22 cellular contexts compared by ENCODE assay signal in the genomic region with DNA sequence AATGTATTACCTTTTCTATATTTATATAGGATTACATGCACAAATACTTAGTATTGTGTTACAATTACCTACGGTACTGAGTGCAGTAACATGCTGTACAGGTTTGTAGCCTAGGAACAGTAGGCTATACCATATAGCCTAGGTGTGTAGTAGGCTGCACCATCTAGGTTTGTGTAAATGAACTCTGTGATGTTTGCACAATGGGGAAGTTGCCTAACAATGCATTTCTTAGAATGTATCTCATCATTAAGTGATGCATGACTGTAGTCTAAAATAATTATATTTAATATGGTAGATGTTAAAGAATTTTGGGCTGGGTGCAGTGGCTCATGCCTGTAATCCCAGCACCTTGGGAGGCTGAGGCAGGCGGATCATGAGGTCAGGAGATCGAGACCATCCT.
DNase-seq lines count a peak whose midpoint lies in the region; TF ChIP-seq lines count a peak whose summit lies in the region.
"Had no signal": no experiment of that assay in that cellular context is flagged by ENCODE, and none has a peak within 500 bp of the region (broad histone marks: within the 10 kb centered on the region; RNA-seq: fewer than 3 reads in every experiment).

No MANE protein-coding gene starts in this region.

- no peak overlapping the region for H2BK5ac ChIP-seq in trophoblast cell (ENCODE audit: low read depth, low read length, poor library complexity)

- no peak overlapping the region for H3K4me3 Mint-ChIP-seq in MCF 10A (ENCODE audit: unreplicated experiment)
- H3K4me3 Mint-ChIP-seq: CD8-positive, alpha-beta T cell had no signal

- no peaks in the 10 kb centered on the region for H4K20me1 ChIP-seq in mammary epithelial cell (ENCODE audit: insufficient read depth, low read length)

- H3K36me3 ChIP-seq in mammary epithelial cell (ENCODE audit: insufficient read depth, low read length) (no peaks in the 10 kb centered on the region), trophoblast cell (ENCODE audit: control insufficient read depth in 1 of 2, insufficient read depth in 2 of 2, low read length in 2 of 2) (no peaks in the 10 kb centered on the region)
- H3K36me3 ChIP-seq: SJSA1 had no signal

- H3K27ac Mint-ChIP-seq in MCF 10A (ENCODE audit: low read depth, unreplicated experiment), result no peak overlapping the region
- H3K27ac Mint-ChIP-seq: CD8-positive, alpha-beta T cell had no signal

- CTCF ChIA-PET in MCF 10A (lab: Yijun Ruan, JAX), result interaction anchor here (1.1 kb wide), 1 partner anchor 36 kb away, joined by 5 read pairs; no protein-coding TSS in a partner anchor
- CTCF ChIA-PET in mammary epithelial cell (lab: Charles Lee; ENCODE audit: low non-redundant PET), result no interaction called here

- H2AFZ ChIP-seq in mammary epithelial cell (ENCODE audit: low read depth, low read length) (no peak overlapping the region), trophoblast cell (ENCODE audit: insufficient read depth, low read length, poor library complexity) (no peak overlapping the region)
- H2AFZ ChIP-seq: PC-9 had no signal

- H4K12ac ChIP-seq in trophoblast cell (ENCODE audit: low read depth, low read length), result no peak overlapping the region

- H3K27me3 Mint-ChIP-seq in MCF 10A (ENCODE audit: insufficient read depth, unreplicated experiment), result no peaks in the 10 kb centered on the region

- H2BK120ac ChIP-seq in trophoblast cell (ENCODE audit: insufficient read depth, low read length, poor library complexity), result no peak overlapping the region

- no peak overlapping the region for H4K91ac ChIP-seq in trophoblast cell (ENCODE audit: low read depth, low read length)

- H3K27me3 ChIP-seq in mammary epithelial cell (ENCODE audit: insufficient read depth, low read length), result no peaks in the 10 kb centered on the region
- no peaks in the 10 kb centered on the region for H3K27me3 ChIP-seq in trophoblast cell (ENCODE audit: insufficient read depth, low read length)
- H3K27me3 ChIP-seq: SJSA1 had no signal

- POLR2A ChIA-PET in MCF 10A (lab: Yijun Ruan, JAX), result interaction anchor here (0.8 to 2.2 kb wide), 2 partner anchors 32 to 103 kb away, joined by 4 to 14 read pairs; no protein-coding TSS in a partner anchor

- no peak overlapping the region for H3K27ac ChIP-seq in mammary epithelial cell (ENCODE audit: insufficient read depth, low read depth, low read length)
- H3K27ac ChIP-seq in trophoblast cell (ENCODE audit: low read depth, low read length), result no peak overlapping the region
- H3K27ac ChIP-seq: HL-60, PC-9 had no signal

- H3K4me1 ChIP-seq in mammary epithelial cell (ENCODE audit: insufficient read depth, low read length) (no peaks in the 10 kb centered on the region), trophoblast cell (ENCODE audit: control insufficient read depth in 1 of 2, insufficient read depth in 2 of 2, low read length in 2 of 2) (peaks cover 0 to 11% of the 10 kb centered on the region in 2 experiments)
- H3K4me1 ChIP-seq: Caco-2 had no signal

- DNase-seq in MCF 10A (ENCODE audit: unreplicated experiment) (peak; percentile 54), mammary epithelial cell (no peak), MV-4-11 (lab: John Stamatoyannopoulos, UW) (peak; percentile 30), amniotic epithelial cell (ENCODE audit: low read depth) (peak; percentile 12), trophoblast cell (peak; percentile 5 to 82), NCI-H345 (lab: John Stamatoyannopoulos, UW) (no peak), NCI-H2227 (lab: John Stamatoyannopoulos, UW; ENCODE audit: unreplicated experiment) (no peak)
- no peak for DNase-seq in stimulated activated CD4-positive, alpha-beta T cell treated with anti-CD3 and anti-CD28 coated beads, Interleukin-4, amount 100 ng/mL, for 1 hour
- DNase-seq: C1 segment of cervical spinal cord; Caco-2; CD8-positive, alpha-beta T cell; GF-D8; H7; NCI-H1694; NCI-H2029 treated with DMSO at 0.1 percent for 48 hours; NCI-H774; PC-9; Right ventricle myocardium superior; T-helper 2 cell had no signal

- no peak overlapping the region for H2AK5ac ChIP-seq in trophoblast cell (ENCODE audit: low read length)

- in situ Hi-C loops in mammary epithelial cell (cut with MboI; ENCODE audit: low sequenced_read_pairs in 2 of 2), result no loop called here

- no peak overlapping the region for H3K14ac ChIP-seq in trophoblast cell (ENCODE audit: low read length)

- no peak overlapping the region for H3K4ac ChIP-seq in trophoblast cell (ENCODE audit: low read depth, low read length)

- no peaks in the 10 kb centered on the region for H3K9me3 Mint-ChIP-seq in MCF 10A (ENCODE audit: unreplicated experiment)
- H3K9me3 Mint-ChIP-seq: CD8-positive, alpha-beta T cell; HFFc6 had no signal

- H4K8ac ChIP-seq in trophoblast cell (ENCODE audit: low read depth, low read length), result no peak overlapping the region

- BruUV-seq in MCF 10A (replicated peaks; lab: Mats Ljungman, UMichigan) (no TSS peak), mammary epithelial cell (replicated peaks; lab: Mats Ljungman, UMichigan) (no TSS peak)

- H2BK12ac ChIP-seq in trophoblast cell (ENCODE audit: low read length), result no peak overlapping the region

- H3K9me3 ChIP-seq in mammary epithelial cell (replicated peaks; ENCODE audit: insufficient read depth, low read length) (peaks cover 8% of the 10 kb centered on the region), trophoblast cell (ENCODE audit: insufficient read depth, low read depth, low read length) (no peaks in the 10 kb centered on the region)
- H3K9me3 ChIP-seq: Caco-2, SJSA1 had no signal

- dilution Hi-C loops in mammary epithelial cell (cut with HindIII; ENCODE audit: low sequenced_read_pairs), result no loop called here

- H3K79me2 ChIP-seq in mammary epithelial cell (ENCODE audit: insufficient read depth, low read length) (no peaks in the 10 kb centered on the region), trophoblast cell (ENCODE audit: control insufficient read depth, insufficient read depth, low read length, poor library complexity) (no peaks in the 10 kb centered on the region)

- WGBS in mammary epithelial cell (ENCODE audit: low coverage, missing lambda C conversion rate), result 59% methylated on average over 3 of the region's 3 CpGs
- no CpG with 5 or more reads among the region's 3 CpGs for WGBS in trophoblast cell (ENCODE audit: extremely low coverage, insufficient coverage, insufficient read length)

- intact Hi-C loops in MCF 10A (cut with micrococcal nuclease), result loop anchor here (10.0 kb wide), 1 partner anchor 703 kb away; the partner anchor contains the start of gene FAN1
- intact Hi-C loops in mammary epithelial cell (cut with micrococcal nuclease), result no loop called here

- H3K4me3 ChIP-seq in mammary epithelial cell (replicated peaks in 1 of 3; ENCODE audit: insufficient read depth in 1 of 3, low read depth in 2 of 3, low read length in 3 of 3), result no peak overlapping the region
- H3K4me3 ChIP-seq in trophoblast cell (ENCODE audit: low read depth, low read length), result no peak overlapping the region
- H3K4me3 ChIP-seq: PC-9, SJSA1 had no signal

- peaks cover 45% of the 10 kb centered on the region for H3K4me1 Mint-ChIP-seq in MCF 10A (ENCODE audit: insufficient read depth, unreplicated experiment)

- no peak overlapping the region for H3K9ac ChIP-seq in mammary epithelial cell (ENCODE audit: insufficient read depth, low read length)
- no peak overlapping the region for H3K9ac ChIP-seq in trophoblast cell (ENCODE audit: low read length)

- H3K79me1 ChIP-seq in trophoblast cell (ENCODE audit: low read length), result no peaks in the 10 kb centered on the region

- H3K36me3 Mint-ChIP-seq in MCF 10A (ENCODE audit: insufficient read depth, unreplicated experiment), result no peaks in the 10 kb centered on the region
- H3K36me3 Mint-ChIP-seq: CD8-positive, alpha-beta T cell had no signal

- no peak overlapping the region for H3K4me2 ChIP-seq in mammary epithelial cell (ENCODE audit: insufficient read depth, low read depth, low read length)
- H3K4me2 ChIP-seq in trophoblast cell (ENCODE audit: low read length), result no peak overlapping the region
- H3K4me2 ChIP-seq: PC-9 had no signal

- H3K18ac ChIP-seq in trophoblast cell (ENCODE audit: low read length), result no peak overlapping the region

- TF ChIP-seq CTCF in MCF 10A (IDR thresholded peaks at IDR 0.05; ENCODE audit: unreplicated experiment), result no peak
- TF ChIP-seq CTCF in mammary epithelial cell (conservative IDR thresholded peaks at IDR 0.05 in 1 of 2, IDR thresholded peaks at IDR 0.05 in 1 of 2; ENCODE audit: extremely low read depth in 1 of 2, insufficient read depth in 1 of 2, low read depth in 1 of 2, low read length in 2 of 2), result no peak

- no peak overlapping the region for H3K23ac ChIP-seq in trophoblast cell (ENCODE audit: low read length)

Comparison
In these comparisons a context has a peak if more than half of its experiments do, and no peak if none do; other contexts are left out.
1. DNase-seq: peak in MCF 10A (single experiment), MV-4-11 (single experiment), amniotic epithelial cell (single experiment) and trophoblast cell (2 of 2); none in mammary epithelial cell (single experiment), NCI-H345 (single experiment), NCI-H2227 (single experiment) and stimulated activated CD4-positive, alpha-beta T cell treated with anti-CD3 and anti-CD28 coated beads, Interleukin-4, amount 100 ng/mL, for 1 hour (single experiment).